ENCODE assay signal across 13 cellular contexts in genomic region chr2:70570041-70570661, GRCh38. TPM values are rescaled to one million over a fixed set of nuclear protein-coding genes. Genes with fewer than 3 reads are reported as not detected.
DNase-seq lines count a peak whose midpoint lies in the region; ATAC-seq lines count a peak whose summit lies in the region.
"Had no signal": no experiment of that assay in that cellular context is flagged by ENCODE, and none has a peak within 500 bp of the region (broad histone marks: within the 10 kb centered on the region; RNA-seq: fewer than 3 reads in every experiment).

No MANE protein-coding gene starts in this region.

- ATAC-seq in GM21526 (IDR thresholded peaks at IDR 0.05; ENCODE audit: low FRiP score, unreplicated experiment), result no peak

- peak; percentile 59 for DNase-seq in AG08396 (ENCODE audit: low spot score)
- peak; percentile 80 for DNase-seq in HT1080 (ENCODE audit: low read depth)
- DNase-seq in T47D (ENCODE audit: low read depth in 1 of 2, low spot score in 1 of 2), result peak; percentile 7 to 49
- DNase-seq in kidney glomerular epithelial cell (lab: John Stamatoyannopoulos, UW), result peak; percentile 63
- no peak for DNase-seq in NCI-H526 treated with DMSO at 0.1 percent for 48 hours (lab: John Stamatoyannopoulos, UW)
- no peak for DNase-seq in cortex of kidney (lab: John Stamatoyannopoulos, UW)
- DNase-seq in NCI-H446 treated with DMSO at 0.1 percent for 48 hours (lab: John Stamatoyannopoulos, UW), result no peak
- DNase-seq: activated gamma-delta T cell treated with Interleukin-2 at 50 U/mL for 16 hours, DMS79, NCI-H1092, NCI-H524 had no signal

- in situ Hi-C loops in T47D (cut with HindIII; ENCODE audit: low pct_unique_long_range_greater_than_20kb, low sequenced_read_pairs), result no loop called here

RNA-seq across cellular contexts. Expression of gene TGFA, which starts 16.5 kb away (rescaled TPM):
- 25.8 and 28.2 TPM in 2 replicates for total RNA-seq in HT1080 (2014; rRNA removed; shearing (Covaris generic))
- polyA plus RNA-seq in HT1080 (2015; cell fraction: cytosol; rRNA removed), result 49.5 and 53.0 TPM in 2 replicates
- 31.3 and 33.7 TPM in 2 replicates for polyA plus RNA-seq in HT1080 (2015; cell fraction: nucleus; rRNA removed)
- polyA plus RNA-seq: cardiac muscle cell had no signal

Comparison
In these comparisons a context has a peak if more than half of its experiments do, and no peak if none do; other contexts are left out.
1. DNase-seq: peak in AG08396 (single experiment), HT1080 (single experiment), T47D (2 of 2) and kidney glomerular epithelial cell (single experiment); none in NCI-H526 treated with DMSO at 0.1 percent for 48 hours (single experiment), cortex of kidney (single experiment) and NCI-H446 treated with DMSO at 0.1 percent for 48 hours (single experiment).